In the genomic region with DNA sequence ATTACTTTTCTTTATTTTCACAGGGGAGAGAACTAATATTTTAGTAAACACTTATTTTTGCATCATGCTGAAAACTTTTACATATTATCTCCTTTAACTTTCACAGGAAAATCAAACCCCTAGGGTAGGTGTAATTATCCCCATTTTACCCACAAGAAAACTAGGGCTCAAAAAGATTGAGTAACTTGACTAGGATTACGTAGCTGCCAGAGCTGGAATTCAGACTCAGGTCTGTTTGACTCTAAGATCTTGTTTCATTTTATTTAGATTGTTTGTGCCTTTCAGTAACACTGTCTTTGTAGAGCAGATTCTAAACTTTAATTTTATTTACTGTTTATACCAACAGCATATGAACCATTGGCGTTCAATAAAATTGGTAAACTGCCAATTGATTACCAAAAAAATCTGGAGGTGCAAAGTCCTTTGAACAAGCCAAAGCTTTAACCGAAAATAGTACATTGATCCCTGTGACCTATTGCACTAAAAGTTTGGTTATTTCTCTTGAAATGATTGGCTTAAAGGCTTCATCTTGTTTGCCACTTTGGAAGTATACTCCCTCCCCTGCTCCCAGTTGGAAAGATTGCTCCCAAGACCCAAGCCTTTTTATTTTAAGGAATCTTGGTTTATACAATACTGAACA, we compare ENCODE assay signal across 27 cellular contexts.
DNase-seq lines count a peak whose midpoint lies in the region; ATAC-seq and TF ChIP-seq lines count a peak whose summit lies in the region.
"Had no signal": no experiment of that assay in that cellular context is flagged by ENCODE, and none has a peak within 500 bp of the region (broad histone marks: within the 10 kb centered on the region; RNA-seq: fewer than 3 reads in every experiment).

No MANE protein-coding gene starts in this region.

- H3K9me3 Mint-ChIP-seq in endothelial cell (ENCODE audit: unreplicated experiment) = no peaks in the 10 kb centered on the region
- H3K9me3 Mint-ChIP-seq: activated CD8-positive, alpha-beta T cell treated with anti-CD3 and anti-CD28 coated beads for 36 hours; activated T-helper 2 cell treated with anti-CD3 and anti-CD28 coated beads, Interferon-gamma antibody, Interleukin-2, Interleukin-4, amounts not matched to agents 10 μg/mL and 5 μg/mL and 100 μg/mL, durations not matched to agents 14 hours and 24 hours and 36 hours; IgD-negative memory B cell had no signal

- POLR2A ChIA-PET in RWPE1 (lab: Yijun Ruan, JAX; ENCODE audit: low non-redundant PET) = no interaction called here

- H3K27me3 Mint-ChIP-seq in endothelial cell (ENCODE audit: unreplicated experiment) = peaks cover 6% of the 10 kb centered on the region
- H3K27me3 Mint-ChIP-seq: activated CD8-positive, alpha-beta T cell treated with anti-CD3 and anti-CD28 coated beads for 36 hours; activated naive CD8-positive, alpha-beta T cell; IgD-negative memory B cell; T-helper 17 cell had no signal

- peaks cover 0 to 44% (median 36%) of the 10 kb centered on the region in 4 donors for H3K4me1 ChIP-seq in sigmoid colon

- no peak overlapping the region for H3K4me3 Mint-ChIP-seq in endothelial cell (ENCODE audit: unreplicated experiment)
- H3K4me3 Mint-ChIP-seq: activated CD8-positive, alpha-beta T cell treated with anti-CD3 and anti-CD28 coated beads for 36 hours; activated naive CD8-positive, alpha-beta T cell; IgD-negative memory B cell; T-helper 17 cell had no signal

- H3K36me3 ChIP-seq in sigmoid colon = no peaks in the 10 kb centered on the region
- H3K36me3 ChIP-seq: BLaER1, HAP-1, heart right ventricle, upper lobe of right lung had no signal

- no peak for TF ChIP-seq POLR2A in sigmoid colon (IDR thresholded peaks at IDR 0.05)

- H3K27ac ChIP-seq in RWPE1 (peak overlapping the region; percentile 59; the same call in 1 of the 2 replicates), sigmoid colon (peak overlapping the region in 3 of 4 donors; percentile 50 to 87 (median 79))
- H3K27ac ChIP-seq: BLaER1, heart right ventricle, upper lobe of right lung had no signal

- H3K36me3 Mint-ChIP-seq in endothelial cell (ENCODE audit: low read depth, unreplicated experiment) = no peaks in the 10 kb centered on the region
- H3K36me3 Mint-ChIP-seq: activated naive CD8-positive, alpha-beta T cell; IgD-negative memory B cell had no signal

- H3K27ac Mint-ChIP-seq in endothelial cell (ENCODE audit: unreplicated experiment) = peak overlapping the region; percentile 27
- H3K27ac Mint-ChIP-seq: activated CD8-positive, alpha-beta T cell treated with anti-CD3 and anti-CD28 coated beads for 36 hours; activated naive CD8-positive, alpha-beta T cell; activated T-helper 2 cell treated with anti-CD3 and anti-CD28 coated beads, Interferon-gamma antibody, Interleukin-2, Interleukin-4, amounts not matched to agents 10 μg/mL and 5 μg/mL and 100 μg/mL, durations not matched to agents 14 hours and 24 hours and 36 hours; IgD-negative memory B cell had no signal

- ATAC-seq in left lobe of liver (peak; percentile 33), HG02884 (IDR thresholded peaks at IDR 0.05; ENCODE audit: unreplicated experiment) (no peak)
- ATAC-seq: activated CD8-positive, alpha-beta T cell treated with anti-CD3 and anti-CD28 coated beads for 36 hours; heart right ventricle; left colon; SK-N-SH treated with all-trans-retinoic acid at 6 μM for 48 hours; T-helper 17 cell; upper lobe of right lung had no signal

- no peaks in the 10 kb centered on the region for H3K9me3 ChIP-seq in sigmoid colon
- H3K9me3 ChIP-seq: BLaER1, Caco-2, HAP-1, heart right ventricle, upper lobe of right lung had no signal

- no peak for TF ChIP-seq CTCF in RWPE1 (conservative IDR thresholded peaks at IDR 0.05; ENCODE audit: low read depth)
- TF ChIP-seq CTCF in endothelial cell (IDR thresholded peaks at IDR 0.05; ENCODE audit: unreplicated experiment) = no peak
- TF ChIP-seq CTCF in sigmoid colon (IDR thresholded peaks at IDR 0.05) = no peak

- no peak overlapping the region for H3K4me3 ChIP-seq in sigmoid colon
- H3K4me3 ChIP-seq: BLaER1, HAP-1, heart right ventricle, upper lobe of right lung had no signal

- intact Hi-C loops in sigmoid colon (cut with DNase I) = no loop called here

- CTCF ChIA-PET in RWPE1 (lab: Yijun Ruan, JAX) = interaction anchor here (0.6 kb wide), 1 partner anchor 1224 kb away, joined by 3 read pairs; no protein-coding TSS in a partner anchor

- H3K4me1 Mint-ChIP-seq in endothelial cell (ENCODE audit: unreplicated experiment) = peaks cover 51% of the 10 kb centered on the region

- no peaks in the 10 kb centered on the region for H3K27me3 ChIP-seq in sigmoid colon
- H3K27me3 ChIP-seq: BLaER1, heart right ventricle, upper lobe of right lung had no signal

- no peak for DNase-seq in RWPE1 (ENCODE audit: low spot score)
- no peak for DNase-seq in endothelial cell (ENCODE audit: low spot score)
- no peak for DNase-seq in left lobe of liver (ENCODE audit: low spot score)
- DNase-seq in sigmoid colon = no peak
- DNase-seq in NCI-H1694 treated with DMSO at 0.1 percent for 48 hours (lab: John Stamatoyannopoulos, UW) = no peak
- no peak for DNase-seq in activated naive CD4-positive, alpha-beta T cell treated with anti-CD3 and anti-CD28 coated beads, Interleukin-2, amount 50 U/mL, for 16 hours
- no peak for DNase-seq in stimulated activated CD4-positive, alpha-beta T cell treated with anti-CD3 and anti-CD28 coated beads, Interleukin-4, amount 100 ng/mL, for 1 hour
- DNase-seq: activated CD8-positive, alpha-beta T cell treated with anti-CD3 and anti-CD28 coated beads for 36 hours; Caco-2; DMS79 treated with DMSO at 0.1 percent for 48 hours; GF-D8; heart right ventricle; left colon; NCI-H1092; NCI-H187 treated with DMSO at 0.1 percent for 48 hours; NCI-H82; occipital lobe; stimulated activated CD4-positive, alpha-beta T cell treated with anti-CD3 and anti-CD28 coated beads, Interleukin-2, amount 100 ng/mL, for 24 hours; T-helper 17 cell; upper lobe of right lung had no signal

- WGBS in sigmoid colon, 2 donors = 35 to 72% methylated on average over 3 of the region's 3 CpGs

- no peak for TF ChIP-seq EP300 in sigmoid colon (IDR thresholded peaks at IDR 0.05)
